8 cellular contexts compared by ENCODE assay signal in genomic region chr12:53493610-53494391, GRCh38. TPM values are rescaled to one million over a fixed set of nuclear protein-coding genes. Genes with fewer than 3 reads are reported as not detected.
DNase-seq lines count a peak whose midpoint lies in the region; ATAC-seq and TF ChIP-seq lines count a peak whose summit lies in the region.

No MANE protein-coding gene starts in this region.

- TF ChIP-seq CTCF in Caco-2 (IDR thresholded peaks at IDR 0.05; ENCODE audit: insufficient read depth in 1 of 2, low read depth in 1 of 2, low read length in 1 of 2, severe bottlenecking in 1 of 2, unreplicated experiment in 1 of 2) (peak in 1 of 2 experiments; percentile 26), NB4 (IDR thresholded peaks at IDR 0.05; ENCODE audit: low read depth, low read length) (no peak), neural progenitor cell (IDR thresholded peaks at IDR 0.05) (no peak)

- H3K9me3 ChIP-seq in Caco-2: no peaks in the 10 kb centered on the region
- H3K9me3 ChIP-seq in effector memory CD4-positive, alpha-beta T cell (ENCODE audit: control insufficient read depth, low read length): no peaks in the 10 kb centered on the region
- H3K9me3 ChIP-seq in neural progenitor cell (ENCODE audit: low read depth): no peaks in the 10 kb centered on the region

- H2AFZ ChIP-seq in neural progenitor cell (replicated peaks): no peak overlapping the region

- no peak for TF ChIP-seq POLR2A in NB4 (IDR thresholded peaks at IDR 0.05; ENCODE audit: extremely low read depth, insufficient read length)

- H3K4me2 ChIP-seq in neural progenitor cell: peak overlapping the region; percentile 78

- H3K27ac Mint-ChIP-seq in Caco-2 (ENCODE audit: unreplicated experiment) (peak overlapping the region; percentile 72), neural progenitor cell (peak overlapping the region; percentile 67)

- DNase-seq in Caco-2: no peak
- no peak for DNase-seq in NB4 (ENCODE audit: low read depth)
- no peak for DNase-seq in effector memory CD4-positive, alpha-beta T cell
- peak; percentile 51 for DNase-seq in neural progenitor cell (ENCODE audit: low spot score)
- no peak for DNase-seq in EL
- DNase-seq in SIG-M5 treated with dmso at 0.1 percent for 504 hours (lab: John Stamatoyannopoulos, UW; ENCODE audit: unreplicated experiment): no peak
- no peak for DNase-seq in activated CD4-positive, alpha-beta T cell treated with anti-CD3 and anti-CD28 coated beads, Interleukin-2, amount 50 U/mL, for 4 hours

- H3K27me3 ChIP-seq in Caco-2 (replicated peaks; ENCODE audit: control insufficient read depth, insufficient read depth, low read length) (no peaks in the 10 kb centered on the region), neural progenitor cell (no peaks in the 10 kb centered on the region)
- no peaks in the 10 kb centered on the region for H3K27me3 ChIP-seq in effector memory CD4-positive, alpha-beta T cell (replicated peaks; ENCODE audit: control insufficient read depth, insufficient read depth, low read length, poor library complexity, severe bottlenecking)

- H3K4me1 Mint-ChIP-seq in Caco-2 (ENCODE audit: low read depth, unreplicated experiment) (peaks cover 34% of the 10 kb centered on the region), neural progenitor cell (peaks cover 62% of the 10 kb centered on the region)

- peaks cover 82% of the 10 kb centered on the region for H3K79me2 ChIP-seq in neural progenitor cell (ENCODE audit: low read depth)

- H3K9ac ChIP-seq in neural progenitor cell: no peak overlapping the region

- intact Hi-C loops in Caco-2 (cut with micrococcal nuclease; ENCODE audit: unreplicated experiment): loop anchor here (1.0 kb wide), 1 partner anchor 8 kb away; the partner anchor contains the start of gene TARBP2

- no peaks in the 10 kb centered on the region for H3K9me3 Mint-ChIP-seq in Caco-2 (ENCODE audit: unreplicated experiment)
- H3K9me3 Mint-ChIP-seq in neural progenitor cell: no peaks in the 10 kb centered on the region

- no peaks in the 10 kb centered on the region for H3K36me3 ChIP-seq in Caco-2 (ENCODE audit: control insufficient read depth, insufficient read depth, low read length)
- H3K36me3 ChIP-seq in effector memory CD4-positive, alpha-beta T cell (ENCODE audit: control insufficient read depth, insufficient read depth, low read length): no peaks in the 10 kb centered on the region
- H3K36me3 ChIP-seq in neural progenitor cell: no peaks in the 10 kb centered on the region

- TSS peak; percentile 93 for BruUV-seq in Caco-2 (replicated peaks; lab: Mats Ljungman, UMichigan)

- H3K4me3 Mint-ChIP-seq in Caco-2 (ENCODE audit: unreplicated experiment): peak overlapping the region; percentile 88
- peak overlapping the region; percentile 87 for H3K4me3 Mint-ChIP-seq in neural progenitor cell

- no peak for ATAC-seq in GM21786 (IDR thresholded peaks at IDR 0.05; ENCODE audit: unreplicated experiment)

- H3K36me3 Mint-ChIP-seq in Caco-2 (ENCODE audit: insufficient read depth, unreplicated experiment) (peaks cover 31% of the 10 kb centered on the region), neural progenitor cell (peaks cover 9% of the 10 kb centered on the region)

- no peaks in the 10 kb centered on the region for H3K27me3 Mint-ChIP-seq in Caco-2 (ENCODE audit: insufficient read depth, unreplicated experiment)
- H3K27me3 Mint-ChIP-seq in neural progenitor cell (ENCODE audit: insufficient read depth, low read depth): peaks cover 7% of the 10 kb centered on the region

- peak overlapping the region; percentile 83 for H3K27ac ChIP-seq in effector memory CD4-positive, alpha-beta T cell (ENCODE audit: insufficient read depth, low read length, poor library complexity, severe bottlenecking)
- H3K27ac ChIP-seq in neural progenitor cell: peak overlapping the region; percentile 31

- CTCF ChIA-PET in Caco-2 (lab: Charles Lee): interaction anchor here (0.6 to 1.9 kb wide), 6 partner anchors 12 to 173 kb away, joined by 3 to 6 read pairs (median 4); partner anchors contain the start of gene AAAS

- H3K4me3 ChIP-seq in Caco-2 (ENCODE audit: low read depth, low read length): peak overlapping the region; percentile 61
- peak overlapping the region; percentile 55 for H3K4me3 ChIP-seq in NB4 (ENCODE audit: low read depth, low read length)
- H3K4me3 ChIP-seq in effector memory CD4-positive, alpha-beta T cell (ENCODE audit: insufficient read depth, low read depth, low read length, poor library complexity, severe bottlenecking): peak overlapping the region; percentile 51
- H3K4me3 ChIP-seq in neural progenitor cell: peak overlapping the region; percentile 48

- peaks cover 10% of the 10 kb centered on the region for H4K20me1 ChIP-seq in neural progenitor cell (ENCODE audit: low read depth)

- POLR2A ChIA-PET in Caco-2 (lab: Charles Lee): interaction anchor here (0.6 kb wide), 1 partner anchor 313 kb away, joined by 3 read pairs; the partner anchor contains the start of gene ZNF740

- H3K4me1 ChIP-seq in Caco-2: peaks cover 18% of the 10 kb centered on the region
- H3K4me1 ChIP-seq in effector memory CD4-positive, alpha-beta T cell (ENCODE audit: control insufficient read depth, insufficient read depth, low read length, poor library complexity, severe bottlenecking): peaks cover 25% of the 10 kb centered on the region
- peaks cover 56% of the 10 kb centered on the region for H3K4me1 ChIP-seq in neural progenitor cell

- H3F3A ChIP-seq in neural progenitor cell (ENCODE audit: low read depth): peaks cover 59% of the 10 kb centered on the region

RNA-seq across cellular contexts. Expression of gene MAP3K12, which starts 5.5 kb away (rescaled TPM):
- total RNA-seq in Caco-2 (2022): 2.4 and 3.9 TPM in 2 replicates
- 17.2 and 24.5 TPM in 2 replicates for total RNA-seq in neural progenitor cell (ENCODE audit: low replicate concordance)

RNA-seq across cellular contexts. Expression of gene TARBP2, which starts 7.3 kb away (rescaled TPM):
- 43.9 and 50.7 TPM in 2 replicates for total RNA-seq in Caco-2 (2022)
- total RNA-seq in neural progenitor cell (ENCODE audit: low replicate concordance): 32.4 and 72.4 TPM in 2 replicates

RNA-seq across cellular contexts. Expression of gene NPFF, which starts 13.5 kb away (rescaled TPM):
- total RNA-seq in Caco-2 (2022) (2.4 TPM in 1 of 2 replicates, not detected in the other), neural progenitor cell (ENCODE audit: low replicate concordance) (not detected in 2 replicates)

RNA-seq across cellular contexts. Expression of gene PCBP2, which starts 41.9 kb away (rescaled TPM):
- total RNA-seq in Caco-2 (2022) (1,036 and 1,143 TPM in 2 replicates), neural progenitor cell (ENCODE audit: low replicate concordance) (403 and 435 TPM in 2 replicates)

RNA-seq across cellular contexts. Expression of gene PRR13, which starts 52.3 kb away (rescaled TPM):
- total RNA-seq in Caco-2 (2022): 395 and 400 TPM in 2 replicates
- 52.2 and 67.2 TPM in 2 replicates for total RNA-seq in neural progenitor cell (ENCODE audit: low replicate concordance)
